In genomic region chr2:172358784-172359556, GRCh38 we compare ENCODE assay signal across 21 cellular contexts.
A peak's percentile ranks its signal among the peaks of the same experiment; 100 is the strongest.
DNase-seq lines count a peak whose midpoint lies in the region; ATAC-seq and TF ChIP-seq lines count a peak whose summit lies in the region.
"Had no signal": no experiment of that assay in that cellular context is flagged by ENCODE, and none has a peak within 500 bp of the region (broad histone marks: within the 10 kb centered on the region; RNA-seq: fewer than 3 reads in every experiment).

No MANE protein-coding gene starts in this region.

- H3K4me1 Mint-ChIP-seq in activated naive CD8-positive, alpha-beta T cell treated with anti-CD3 and anti-CD28 coated beads for 36 hours = no peaks in the 10 kb centered on the region

- H3K36me3 ChIP-seq in BLaER1 treated with 17β-estradiol and CSF1 and Interleukin-3, amounts not matched to agents 10 nM and 100 nM = no peaks in the 10 kb centered on the region
- H3K36me3 ChIP-seq in heart right ventricle (no peaks in the 10 kb centered on the region), ovary (no peaks in the 10 kb centered on the region), smooth muscle cell (ENCODE audit: low read depth) (no peaks in the 10 kb centered on the region)
- H3K36me3 ChIP-seq: cardiac muscle cell, lower lobe of right lung, upper lobe of right lung had no signal

- H3K4me1 ChIP-seq in BLaER1 treated with 17β-estradiol and CSF1 and Interleukin-3, amounts not matched to agents 10 nM and 100 nM = peaks cover 12 to 51% (median 38%) of the 10 kb centered on the region in 10 experiments
- H3K4me1 ChIP-seq in heart right ventricle (peaks cover 0 to 42% (median 26%) of the 10 kb centered on the region in 9 donors), ovary (ENCODE audit: insufficient read depth) (peaks cover 8% of the 10 kb centered on the region), smooth muscle cell (ENCODE audit: low read depth) (no peaks in the 10 kb centered on the region)
- H3K4me1 ChIP-seq: upper lobe of right lung had no signal

- H4K20me1 ChIP-seq in BLaER1 treated with 17β-estradiol and CSF1 and Interleukin-3, amounts not matched to agents 10 nM and 100 nM = no peaks in the 10 kb centered on the region
- H4K20me1 ChIP-seq in smooth muscle cell (ENCODE audit: low read depth) = no peaks in the 10 kb centered on the region

- peaks cover 0 to 19% (median 10%) of the 10 kb centered on the region in 11 experiments; a peak in 10 of 22 replicates for H3K9me3 ChIP-seq in BLaER1 treated with 17β-estradiol and CSF1 and Interleukin-3, amounts not matched to agents 10 nM and 100 nM (replicated peaks in 1 of 11)
- no peaks in the 10 kb centered on the region for H3K9me3 ChIP-seq in heart right ventricle
- H3K9me3 ChIP-seq in ovary = no peaks in the 10 kb centered on the region
- H3K9me3 ChIP-seq in smooth muscle cell (replicated peaks; ENCODE audit: low read depth) = no peaks in the 10 kb centered on the region
- H3K9me3 ChIP-seq: lower lobe of right lung, upper lobe of right lung had no signal

- peak in 5 of 8 donors; percentile 18 to 55 (median 44) for ATAC-seq in heart right ventricle
- ATAC-seq: CD8-positive, alpha-beta T cell; lower lobe of right lung; stimulated activated naive CD8-positive, alpha-beta T cell treated with anti-CD3 and anti-CD28 coated beads, Interleukin-15, amount 100 ng/mL, for 72 hours; upper lobe of right lung had no signal

- H3K27me3 Mint-ChIP-seq in activated naive CD8-positive, alpha-beta T cell treated with anti-CD3 and anti-CD28 coated beads for 36 hours = no peaks in the 10 kb centered on the region
- H3K27me3 Mint-ChIP-seq: stimulated activated naive CD8-positive, alpha-beta T cell treated with anti-CD3 and anti-CD28 coated beads, Interleukin-15, amount 100 ng/mL, for 72 hours had no signal

- 55 to 61% methylated on average over 11 of the region's 11 CpGs for WGBS in heart right ventricle, 2 donors
- 38 to 50% (median 48%) methylated on average over 11 of the region's 11 CpGs for WGBS in ovary, 3 donors
- WGBS in smooth muscle cell (ENCODE audit: low lambda C conversion rate) = 89% methylated on average over 11 of the region's 11 CpGs

- no peaks in the 10 kb centered on the region for H3F3A ChIP-seq in smooth muscle cell (ENCODE audit: low read depth)

- TF ChIP-seq POLR2A in ovary (IDR thresholded peaks at IDR 0.05) = no peak

- no peak for TF ChIP-seq EP300 in ovary (IDR thresholded peaks at IDR 0.05)

- peak overlapping the region in 4 of 11 experiments; percentile 62 to 73 (median 67); a peak in 5 of 22 replicates for H3K27ac ChIP-seq in BLaER1 treated with 17β-estradiol and CSF1 and Interleukin-3, amounts not matched to agents 10 nM and 100 nM
- H3K27ac ChIP-seq in heart right ventricle = peak overlapping the region in 6 of 10 donors; percentile 56 to 80 (median 68)
- H3K27ac ChIP-seq in ovary = no peak overlapping the region
- H3K27ac ChIP-seq in smooth muscle cell (ENCODE audit: low read depth) = no peak overlapping the region
- H3K27ac ChIP-seq: cardiac muscle cell, lower lobe of right lung, upper lobe of right lung had no signal

- H3K27me3 ChIP-seq in BLaER1 treated with 17β-estradiol and CSF1 and Interleukin-3, amounts not matched to agents 10 nM and 100 nM = no peaks in the 10 kb centered on the region
- H3K27me3 ChIP-seq in heart right ventricle = no peaks in the 10 kb centered on the region
- H3K27me3 ChIP-seq in ovary = no peaks in the 10 kb centered on the region
- no peaks in the 10 kb centered on the region for H3K27me3 ChIP-seq in smooth muscle cell (ENCODE audit: low read depth)
- H3K27me3 ChIP-seq: cardiac muscle cell, upper lobe of right lung had no signal

- peak overlapping the region in 8 of 11 experiments; percentile 63 to 84 (median 78); a peak in 16 of 22 replicates for H3K4me2 ChIP-seq in BLaER1 treated with 17β-estradiol and CSF1 and Interleukin-3, amounts not matched to agents 10 nM and 100 nM
- no peak overlapping the region for H3K4me2 ChIP-seq in smooth muscle cell

- H3K27ac Mint-ChIP-seq in activated naive CD8-positive, alpha-beta T cell treated with anti-CD3 and anti-CD28 coated beads for 36 hours = no peak overlapping the region
- H3K27ac Mint-ChIP-seq: CD8-positive, alpha-beta T cell; stimulated activated naive CD8-positive, alpha-beta T cell treated with anti-CD3 and anti-CD28 coated beads, Interleukin-15, amount 100 ng/mL, for 72 hours had no signal

- H3K36me3 Mint-ChIP-seq in activated naive CD8-positive, alpha-beta T cell treated with anti-CD3 and anti-CD28 coated beads for 36 hours = no peaks in the 10 kb centered on the region
- H3K36me3 Mint-ChIP-seq: CD8-positive, alpha-beta T cell had no signal

- H3K9ac ChIP-seq in BLaER1 treated with 17β-estradiol and CSF1 and Interleukin-3, amounts not matched to agents 10 nM and 100 nM = no peak overlapping the region
- no peak overlapping the region for H3K9ac ChIP-seq in smooth muscle cell (ENCODE audit: low read depth)

- TF ChIP-seq CTCF in heart right ventricle (IDR thresholded peaks at IDR 0.05) (no peak), ovary (IDR thresholded peaks at IDR 0.05) (no peak), smooth muscle cell (IDR thresholded peaks at IDR 0.05; ENCODE audit: borderline replicate concordance, insufficient read depth, poor library complexity, severe bottlenecking) (no peak)

- no peaks in the 10 kb centered on the region for H3K9me3 Mint-ChIP-seq in activated naive CD8-positive, alpha-beta T cell treated with anti-CD3 and anti-CD28 coated beads for 36 hours
- H3K9me3 Mint-ChIP-seq: CD8-positive, alpha-beta T cell; stimulated activated naive CD8-positive, alpha-beta T cell treated with anti-CD3 and anti-CD28 coated beads, Interleukin-15, amount 100 ng/mL, for 72 hours had no signal

- intact Hi-C loops in heart right ventricle (cut with DNase I) (loop anchor here in 2 of 10 donors (5.0 to 10.0 kb wide), 3 partner anchors 43 to 107 kb away; no protein-coding TSS in a partner anchor), ovary (cut with DNase I) (no loop called here)

- no peak overlapping the region for H3K4me3 Mint-ChIP-seq in activated naive CD8-positive, alpha-beta T cell treated with anti-CD3 and anti-CD28 coated beads for 36 hours
- H3K4me3 Mint-ChIP-seq: CD8-positive, alpha-beta T cell; stimulated activated naive CD8-positive, alpha-beta T cell treated with anti-CD3 and anti-CD28 coated beads, Interleukin-15, amount 100 ng/mL, for 72 hours had no signal

- no peaks in the 10 kb centered on the region for H3K79me2 ChIP-seq in smooth muscle cell (ENCODE audit: low read depth)

- H3K4me3 ChIP-seq in BLaER1 treated with 17β-estradiol and CSF1 and Interleukin-3, amounts not matched to agents 10 nM and 100 nM = no peak overlapping the region
- H3K4me3 ChIP-seq in heart right ventricle (no peak overlapping the region), ovary (no peak overlapping the region), smooth muscle cell (no peak overlapping the region)
- H3K4me3 ChIP-seq: cardiac muscle cell, lower lobe of right lung, upper lobe of right lung had no signal

- peak; percentile 73 for DNase-seq in astrocyte of the hippocampus (ENCODE audit: low read depth, low spot score)
- no peak for DNase-seq in heart right ventricle
- peak in 3 of 5 donors; percentile 22 to 41 (median 39) for DNase-seq in ovary
- no peak for DNase-seq in smooth muscle cell (lab: John Stamatoyannopoulos, UW; ENCODE audit: unreplicated experiment)
- no peak for DNase-seq in effector CD4-positive, alpha-beta T cell
- no peak for DNase-seq in activated naive CD8-positive, alpha-beta T cell treated with anti-CD3 and anti-CD28 coated beads for 36 hours
- no peak for DNase-seq in OCI-M1 (lab: John Stamatoyannopoulos, UW)
- DNase-seq: activated CD4-positive, alpha-beta T cell treated with anti-CD3 and anti-CD28 coated beads, Interleukin-2, amount 50 U/mL, for 48 hours; activated CD4-positive, CD25-positive, alpha-beta regulatory T cell; activated CD8-positive, alpha-beta memory T cell treated with anti-CD3 and anti-CD28 coated beads, Interleukin-2, amount 50 U/mL, for 48 hours; activated effector memory CD4-positive, alpha-beta T cell treated with Interleukin-2 at 50 U/mL for 16 hours; CD8-positive, alpha-beta T cell; DMS53; foreskin melanocyte; lower lobe of right lung; NCI-H1694 treated with DMSO at 0.1 percent for 48 hours; NCI-H526; stimulated activated naive CD8-positive, alpha-beta T cell treated with anti-CD3 and anti-CD28 coated beads, Interleukin-15, amount 100 ng/mL, for 72 hours; upper lobe of right lung had no signal

- no peak overlapping the region for H2AFZ ChIP-seq in smooth muscle cell (ENCODE audit: low read depth)

Comparison
In these comparisons a context has a peak if more than half of its experiments do, and no peak if none do; other contexts are left out.
1. H3K27ac ChIP-seq: peak in heart right ventricle (6 of 10); none in ovary (0 of 2) and smooth muscle cell (single experiment).
2. DNase-seq: peak in astrocyte of the hippocampus (single experiment) and ovary (3 of 5); none in heart right ventricle (0 of 2), smooth muscle cell (single experiment), effector CD4-positive, alpha-beta T cell (single experiment), activated naive CD8-positive, alpha-beta T cell treated with anti-CD3 and anti-CD28 coated beads for 36 hours (single experiment) and OCI-M1 (single experiment).